In the genomic region with DNA sequence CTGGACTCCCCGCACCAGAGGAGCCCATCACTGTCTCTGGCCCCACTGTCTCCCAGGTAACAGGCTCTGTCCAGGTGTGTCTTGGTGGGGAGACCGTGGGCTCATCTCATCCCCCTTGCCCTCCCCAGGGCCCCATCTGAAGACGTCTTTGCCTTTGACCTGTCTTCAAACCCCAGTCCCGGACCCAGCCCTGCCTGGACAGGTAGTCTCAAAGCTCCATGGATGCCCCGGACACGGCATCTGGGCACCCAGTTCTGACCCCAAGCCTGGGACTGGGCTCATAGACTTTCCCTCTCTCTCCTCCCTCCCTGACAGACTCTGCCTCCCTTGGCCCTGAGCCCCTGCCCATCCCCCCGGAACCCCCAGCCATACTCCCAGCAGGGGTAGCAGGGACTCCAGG, we compare ENCODE assay signal across 35 cellular contexts. TPM values are rescaled to one million over a fixed set of nuclear protein-coding genes. Genes with fewer than 3 reads are reported as not detected.
"Had no signal": no experiment of that assay in that cellular context is flagged by ENCODE, and none has a peak within 500 bp of the region (broad histone marks: within the 10 kb centered on the region; RNA-seq: fewer than 3 reads in every experiment).

No MANE protein-coding gene starts in this region.

- H3K27me3 ChIP-seq: neural progenitor cell, pancreas, right atrium auricular region, right lobe of liver, transverse colon, upper lobe of left lung, vagina had no signal

- H3K27ac ChIP-seq: left ventricle myocardium inferior, neural progenitor cell, pancreas, right atrium auricular region, right lobe of liver, transverse colon, upper lobe of left lung, vagina had no signal

- H3K36me3 Mint-ChIP-seq: naive B cell; natural killer cell; stimulated activated memory B cell treated with anti-CD40 and anti-IgM and Interleukin-4, amounts not matched to agents 10 μg/mL and 1 μg/mL and 100 μg/mL, for 72 hours had no signal

- H3K9me3 Mint-ChIP-seq: mesothelial cell of epicardium; naive B cell; natural killer cell; nephron progenitor cell; neural progenitor cell; stimulated activated memory B cell treated with anti-CD40 and anti-IgM and Interleukin-4, amounts not matched to agents 10 μg/mL and 1 μg/mL and 100 μg/mL, for 72 hours; stimulated activated naive CD8-positive, alpha-beta T cell treated with anti-CD3 and anti-CD28 coated beads, Interleukin-15, amount 100 ng/mL, for 72 hours had no signal

- H3K4me1 ChIP-seq: left ventricle myocardium inferior, neural progenitor cell, pancreas, right atrium auricular region, right lobe of liver, transverse colon, upper lobe of left lung had no signal

- H3K36me3 ChIP-seq: neural progenitor cell, right atrium auricular region, right lobe of liver, vagina had no signal

- H2AFZ ChIP-seq: neural progenitor cell had no signal

- H3K27ac Mint-ChIP-seq: mesothelial cell of epicardium; naive B cell; natural killer cell; nephron progenitor cell; neural progenitor cell; stimulated activated memory B cell treated with anti-CD40 and anti-IgM and Interleukin-4, amounts not matched to agents 10 μg/mL and 1 μg/mL and 100 μg/mL, for 72 hours had no signal

- H3K27me3 Mint-ChIP-seq: naive B cell; stimulated activated memory B cell treated with anti-CD40 and anti-IgM and Interleukin-4, amounts not matched to agents 10 μg/mL and 1 μg/mL and 100 μg/mL, for 72 hours; stimulated activated naive CD8-positive, alpha-beta T cell treated with anti-CD3 and anti-CD28 coated beads, Interleukin-15, amount 100 ng/mL, for 72 hours had no signal

- H3K4me3 ChIP-seq: left ventricle myocardium inferior, lung, neural progenitor cell, pancreas, right atrium auricular region, right lobe of liver, smooth muscle cell, transverse colon, upper lobe of left lung, vagina had no signal

- H3K9me3 ChIP-seq: left ventricle myocardium inferior, pancreas, right atrium auricular region, right lobe of liver, transverse colon, upper lobe of left lung, vagina had no signal

- H3K4me1 Mint-ChIP-seq: mesothelial cell of epicardium; naive B cell; natural killer cell; stimulated activated memory B cell treated with anti-CD40 and anti-IgM and Interleukin-4, amounts not matched to agents 10 μg/mL and 1 μg/mL and 100 μg/mL, for 72 hours had no signal

- DNase-seq: hypothalamus; islet precursor cell; left ventricle myocardium inferior; mesendoderm; naive B cell; natural killer cell; nephron progenitor cell; right lobe of liver; stimulated activated CD4-positive, alpha-beta T cell treated with anti-CD3 and anti-CD28 coated beads, Interleukin-1b, Interleukin-23, amount 100 ng/mL, for 48 hours; stimulated activated CD4-positive, alpha-beta T cell treated with anti-CD3 and anti-CD28 coated beads, Interleukin-2, amount 100 ng/mL, for 48 hours; stimulated activated CD4-positive, alpha-beta T cell treated with anti-CD3 and anti-CD28 coated beads, Interleukin-4, amount 100 ng/mL, for 4 hours; stimulated activated CD8-positive, alpha-beta memory T cell treated with anti-CD3 and anti-CD28 coated beads, Interleukin-4, amount 100 ng/mL, for 48 hours; stimulated activated naive CD4-positive, alpha-beta T cell treated with Interleukin-2 at 50 U/mL for 16 hours; stimulated activated naive CD8-positive, alpha-beta T cell treated with anti-CD3 and anti-CD28 coated beads, Interleukin-15, amount 100 ng/mL, for 72 hours; substantia nigra; transverse colon; upper lobe of left lung had no signal

- ATAC-seq: natural killer cell; pancreas; right lobe of liver; stimulated activated memory B cell treated with anti-CD40 and anti-IgM and Interleukin-4, amounts not matched to agents 10 μg/mL and 1 μg/mL and 100 μg/mL, for 72 hours; stimulated activated naive CD8-positive, alpha-beta T cell treated with anti-CD3 and anti-CD28 coated beads, Interleukin-15, amount 100 ng/mL, for 72 hours had no signal

- H3K4me2 ChIP-seq: neural progenitor cell, smooth muscle cell had no signal

- H3K4me3 Mint-ChIP-seq: mesothelial cell of epicardium; naive B cell; natural killer cell; nephron progenitor cell; neural progenitor cell; stimulated activated memory B cell treated with anti-CD40 and anti-IgM and Interleukin-4, amounts not matched to agents 10 μg/mL and 1 μg/mL and 100 μg/mL, for 72 hours; stimulated activated naive CD8-positive, alpha-beta T cell treated with anti-CD3 and anti-CD28 coated beads, Interleukin-15, amount 100 ng/mL, for 72 hours had no signal

RNA-seq across cellular contexts. Expression of a gene that starts 6.3 kb away (rescaled TPM):
- total RNA-seq: left ventricle myocardium inferior, lower leg skin, lung, mononuclear cell, natural killer cell, omental fat pad, pancreas, pulmonary artery endothelial cell, renal cortical epithelial cell, right atrium auricular region, right lobe of liver, skeletal muscle tissue, smooth muscle cell, temporal lobe, transverse colon, upper lobe of left lung, urinary bladder, vagina had no signal
- polyA plus RNA-seq: lung, smooth muscle cell, urinary bladder had no signal

RNA-seq across cellular contexts. Expression of a gene that starts 6.8 kb away (rescaled TPM):
- total RNA-seq: pulmonary artery endothelial cell, skeletal muscle tissue had no signal

RNA-seq across cellular contexts. Expression of a gene that starts 12.5 kb away (rescaled TPM):
- total RNA-seq: kidney epithelial cell, left ventricle myocardium inferior, lower leg skin, lung, mesothelial cell of epicardium, mononuclear cell, natural killer cell, omental fat pad, pancreas, pulmonary artery endothelial cell, renal cortical epithelial cell, right atrium auricular region, right lobe of liver, skeletal muscle tissue, smooth muscle cell, temporal lobe, transverse colon, upper lobe of left lung, urinary bladder, vagina had no signal
- polyA plus RNA-seq: smooth muscle cell had no signal

RNA-seq across cellular contexts. Expression of a gene that starts 15.3 kb away (rescaled TPM):
- total RNA-seq: kidney epithelial cell, left ventricle myocardium inferior, lower leg skin, lung, mesothelial cell of epicardium, mononuclear cell, natural killer cell, omental fat pad, pancreas, pulmonary artery endothelial cell, renal cortical epithelial cell, right atrium auricular region, right lobe of liver, skeletal muscle tissue, smooth muscle cell, temporal lobe, transverse colon, upper lobe of left lung, urinary bladder, vagina had no signal
- polyA plus RNA-seq: lung, pancreas, smooth muscle cell, thymus, urinary bladder had no signal
